9 cellular contexts compared by ENCODE assay signal in the genomic region with DNA sequence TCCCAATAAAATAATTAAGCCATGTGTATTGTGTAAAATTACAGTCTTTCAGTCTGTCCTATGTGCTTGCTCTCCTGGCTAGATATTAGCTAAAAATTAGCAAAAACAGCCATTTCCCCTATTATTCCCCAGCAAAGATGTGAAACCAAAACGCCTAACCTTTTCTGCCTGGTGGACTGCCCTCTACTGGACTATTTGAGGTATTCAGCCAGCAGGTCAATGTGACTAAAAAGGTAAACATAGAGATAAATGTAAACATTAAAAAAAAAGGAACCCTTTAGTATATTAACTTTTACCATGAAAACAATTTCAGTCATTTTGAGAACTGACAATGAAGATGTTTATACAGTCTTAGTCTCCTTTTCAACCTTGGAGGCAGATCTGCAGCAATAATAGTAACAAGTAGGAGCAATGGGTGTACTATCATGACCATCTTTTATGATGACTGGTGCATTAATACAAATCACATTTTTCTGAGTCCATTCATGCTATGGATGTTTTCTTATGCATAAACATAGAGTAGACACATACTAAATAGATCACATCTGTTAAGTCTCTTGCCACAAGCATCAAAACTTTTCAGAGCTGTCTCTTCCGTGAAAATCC. TPM values are rescaled to one million over a fixed set of nuclear protein-coding genes. Genes with fewer than 3 reads are reported as not detected.
A peak's percentile ranks its signal among the peaks of the same experiment; 100 is the strongest.
DNase-seq lines count a peak whose midpoint lies in the region; ATAC-seq and TF ChIP-seq lines count a peak whose summit lies in the region.
"Had no signal": no experiment of that assay in that cellular context is flagged by ENCODE, and none has a peak within 500 bp of the region (broad histone marks: within the 10 kb centered on the region; RNA-seq: fewer than 3 reads in every experiment).

No MANE protein-coding gene starts in this region.

- CTCF ChIA-PET in activated naive CD4-positive, alpha-beta T cell treated with anti-CD3 and anti-CD28 coated beads, Interleukin-2, amount 10 ng/mL, durations not matched to agents 7 days and 5 days (lab: Charles Lee) = interaction anchor here (1.0 to 1.5 kb wide), 2 partner anchors 9 to 196 kb away, joined by 5 to 6 read pairs; no protein-coding TSS in a partner anchor
- CTCF ChIA-PET in IMR-90 (lab: Yijun Ruan, JAX) = interaction anchor here (1.0 to 1.4 kb wide), 3 partner anchors 10 to 196 kb away, joined by 3 to 4 read pairs (median 3); a partner anchor contains a TSS
- CTCF ChIA-PET in activated CD8-positive, alpha-beta T cell treated with anti-CD3 and anti-CD28 coated beads, Interleukin-2, amount 10 ng/mL, durations not matched to agents 7 days and 5 days (lab: Charles Lee) = interaction anchor here (1.1 to 2.5 kb wide), 5 partner anchors 10 to 196 kb away, joined by 3 to 13 read pairs (median 6); a partner anchor contains a TSS

- peak; percentile 67 for TF ChIP-seq CTCF in IMR-90 (conservative IDR thresholded peaks at IDR 0.05; ENCODE audit: low read depth, low read length)
- peak; percentile 83 for TF ChIP-seq CTCF in hepatocyte (IDR thresholded peaks at IDR 0.05; ENCODE audit: poor library complexity)

- no peak overlapping the region for H3K9ac ChIP-seq in IMR-90 (ENCODE audit: low read depth, low read length)

- no peak overlapping the region for H2AK5ac ChIP-seq in IMR-90 (ENCODE audit: low read depth, low read length)

- H3K18ac ChIP-seq in IMR-90 (ENCODE audit: low read depth, low read length) = no peak overlapping the region

- ATAC-seq in GM21381 (IDR thresholded peaks at IDR 0.05; ENCODE audit: unreplicated experiment) (peak; percentile 78), IMR-90 (ENCODE audit: low read depth) (peak; percentile 66)
- peak; percentile 51 for ATAC-seq in activated CD8-positive, alpha-beta T cell treated with anti-CD3 and anti-CD28 coated beads, Interleukin-2, amount 10 ng/mL, durations not matched to agents 7 days and 5 days

- H2AFZ ChIP-seq in IMR-90 (replicated peaks; ENCODE audit: low read length, poor library complexity) = no peak overlapping the region
- H2AFZ ChIP-seq in hepatocyte = no peak overlapping the region

- no peak overlapping the region for H2BK120ac ChIP-seq in IMR-90 (ENCODE audit: low read depth, low read length)

- H3K79me2 ChIP-seq in hepatocyte = peaks cover 2% of the 10 kb centered on the region

- in situ Hi-C loops in IMR-90 (cut with MboI; ENCODE audit: low sequenced_read_pairs) = loop anchor here (25.0 kb wide), 1 partner anchor 544 kb away; a partner anchor contains a TSS

- no peak overlapping the region for H3K14ac ChIP-seq in IMR-90 (replicated peaks; ENCODE audit: low read depth, low read length)

- no peak overlapping the region for H3K23ac ChIP-seq in IMR-90 (ENCODE audit: low read depth, low read length)

- BruUV-seq in IMR-90 (replicated peaks; lab: Mats Ljungman, UMichigan) = no TSS peak

- DNase-seq in activated naive CD4-positive, alpha-beta T cell treated with anti-CD3 and anti-CD28 coated beads, Interleukin-2, amount 10 ng/mL, durations not matched to agents 7 days and 5 days = peak; percentile 42
- no peak for DNase-seq in activated naive CD4-positive, alpha-beta T cell treated with anti-CD3 and anti-CD28 coated beads, Interleukin-2, amount 50 U/mL, for 16 hours
- DNase-seq in IMR-90 (peak; percentile 49), hepatocyte (ENCODE audit: low spot score) (peak; percentile 56), superior temporal gyrus (ENCODE audit: extremely low spot score) (peak; percentile 75), COLO829 (ENCODE audit: low spot score) (no peak)
- DNase-seq in activated CD8-positive, alpha-beta T cell treated with anti-CD3 and anti-CD28 coated beads, Interleukin-2, amount 10 ng/mL, durations not matched to agents 7 days and 5 days = peak; percentile 46

- H3K27ac Mint-ChIP-seq in activated naive CD4-positive, alpha-beta T cell treated with anti-CD3 and anti-CD28 coated beads, Interleukin-2, amount 10 ng/mL, durations not matched to agents 7 days and 5 days = no peak overlapping the region
- no peak overlapping the region for H3K27ac Mint-ChIP-seq in activated CD8-positive, alpha-beta T cell treated with anti-CD3 and anti-CD28 coated beads, Interleukin-2, amount 10 ng/mL, durations not matched to agents 7 days and 5 days

- H3K9me2 ChIP-seq in hepatocyte (replicated peaks; ENCODE audit: insufficient read depth) = no peaks in the 10 kb centered on the region

- H3K4me1 ChIP-seq in IMR-90 (ENCODE audit: control insufficient read depth, insufficient read depth, low read length) (no peaks in the 10 kb centered on the region), hepatocyte (ENCODE audit: insufficient read depth) (peaks cover 5% of the 10 kb centered on the region)

- H3K27ac ChIP-seq in IMR-90 (ENCODE audit: insufficient read depth, low read length) = no peak overlapping the region
- no peak overlapping the region for H3K27ac ChIP-seq in hepatocyte
- H3K27ac ChIP-seq: HL-60 had no signal

- no peak overlapping the region for H3K4me2 ChIP-seq in IMR-90 (ENCODE audit: low read depth, low read length)
- H3K4me2 ChIP-seq in hepatocyte = no peak overlapping the region

- no peak for TF ChIP-seq POLR2A in IMR-90 (IDR thresholded peaks at IDR 0.05; ENCODE audit: low read depth, low read length)

- peaks cover 3 to 5% of the 10 kb centered on the region in 2 experiments; a peak in 3 of 4 replicates for H3K79me1 ChIP-seq in IMR-90 (ENCODE audit: low read depth in 1 of 2, low read length in 2 of 2)

- H3K27me3 ChIP-seq in IMR-90 (ENCODE audit: control insufficient read depth, insufficient read depth, low read length) = no peaks in the 10 kb centered on the region
- H3K27me3 ChIP-seq in hepatocyte = no peaks in the 10 kb centered on the region

- H2BK15ac ChIP-seq in IMR-90 (ENCODE audit: low read depth, low read length) = no peak overlapping the region

- H2BK5ac ChIP-seq in IMR-90 (ENCODE audit: low read depth, low read length, poor library complexity, severe bottlenecking) = no peak overlapping the region

- dilution Hi-C loops in IMR-90 (cut with HindIII; ENCODE audit: low sequenced_read_pairs, unreplicated experiment) = no loop called here

- H3K4ac ChIP-seq in IMR-90 (ENCODE audit: low read depth, low read length) = no peak overlapping the region

- intact Hi-C loops in IMR-90 (cut with micrococcal nuclease) = loop anchor here (1.0 to 10.0 kb wide), 2 partner anchors 197 to 286 kb away; a partner anchor contains a TSS

- H4K91ac ChIP-seq in IMR-90 (ENCODE audit: insufficient read depth, low read depth, low read length) = no peak overlapping the region

- peaks cover under 1% of the 10 kb centered on the region for H3K27me3 Mint-ChIP-seq in activated naive CD4-positive, alpha-beta T cell treated with anti-CD3 and anti-CD28 coated beads, Interleukin-2, amount 10 ng/mL, durations not matched to agents 7 days and 5 days
- H3K27me3 Mint-ChIP-seq in activated CD8-positive, alpha-beta T cell treated with anti-CD3 and anti-CD28 coated beads, Interleukin-2, amount 10 ng/mL, durations not matched to agents 7 days and 5 days (ENCODE audit: low read depth) = no peaks in the 10 kb centered on the region

- peaks cover 55% of the 10 kb centered on the region for H3K36me3 Mint-ChIP-seq in activated naive CD4-positive, alpha-beta T cell treated with anti-CD3 and anti-CD28 coated beads, Interleukin-2, amount 10 ng/mL, durations not matched to agents 7 days and 5 days
- H3K36me3 Mint-ChIP-seq in activated CD8-positive, alpha-beta T cell treated with anti-CD3 and anti-CD28 coated beads, Interleukin-2, amount 10 ng/mL, durations not matched to agents 7 days and 5 days (ENCODE audit: low read depth) = peaks cover 53% of the 10 kb centered on the region

- H2BK20ac ChIP-seq in IMR-90 (ENCODE audit: low read depth, low read length) = no peak overlapping the region

- POLR2A ChIA-PET in IMR-90 (lab: Charles Lee; ENCODE audit: unreplicated experiment) = no interaction called here
- POLR2A ChIA-PET in activated CD8-positive, alpha-beta T cell treated with anti-CD3 and anti-CD28 coated beads, Interleukin-2, amount 10 ng/mL, durations not matched to agents 7 days and 5 days (lab: Charles Lee) = no interaction called here

- peaks cover 3% of the 10 kb centered on the region for H3K4me1 Mint-ChIP-seq in activated naive CD4-positive, alpha-beta T cell treated with anti-CD3 and anti-CD28 coated beads, Interleukin-2, amount 10 ng/mL, durations not matched to agents 7 days and 5 days
- H3K4me1 Mint-ChIP-seq in activated CD8-positive, alpha-beta T cell treated with anti-CD3 and anti-CD28 coated beads, Interleukin-2, amount 10 ng/mL, durations not matched to agents 7 days and 5 days (ENCODE audit: low read depth) = peaks cover 3% of the 10 kb centered on the region

- H4K20me1 ChIP-seq in IMR-90 (ENCODE audit: insufficient read depth, low read length) (no peaks in the 10 kb centered on the region), hepatocyte (ENCODE audit: insufficient read depth, poor library complexity, severe bottlenecking) (peaks cover 2% of the 10 kb centered on the region)

- peak; percentile 55 for TF ChIP-seq RAD21 in IMR-90 (IDR thresholded peaks at IDR 0.05; ENCODE audit: low read length)

- no peak overlapping the region for H4K8ac ChIP-seq in IMR-90 (ENCODE audit: low read depth in 2 of 2, low read length in 2 of 2)

- H3K9me1 ChIP-seq in IMR-90 (ENCODE audit: insufficient read depth, low read length) = no peaks in the 10 kb centered on the region

- no peak overlapping the region for H2AK9ac ChIP-seq in IMR-90 (replicated peaks; ENCODE audit: low read depth, low read length, poor library complexity)

- H3K4me3 Mint-ChIP-seq in activated naive CD4-positive, alpha-beta T cell treated with anti-CD3 and anti-CD28 coated beads, Interleukin-2, amount 10 ng/mL, durations not matched to agents 7 days and 5 days = no peak overlapping the region
- no peak overlapping the region for H3K4me3 Mint-ChIP-seq in activated CD8-positive, alpha-beta T cell treated with anti-CD3 and anti-CD28 coated beads, Interleukin-2, amount 10 ng/mL, durations not matched to agents 7 days and 5 days

- H3K9me3 ChIP-seq in IMR-90 (ENCODE audit: control insufficient read depth, insufficient read depth, low read length) (no peaks in the 10 kb centered on the region), hepatocyte (ENCODE audit: low read depth) (no peaks in the 10 kb centered on the region)

- no CpG with 5 or more reads among the region's 2 CpGs for WGBS in IMR-90 (ENCODE audit: extremely low coverage in 2 of 2, insufficient read length in 1 of 2), 2 experiments
- WGBS in hepatocyte (ENCODE audit: low lambda C conversion rate, missing lambda C conversion rate) = 47% methylated on average over 2 of the region's 2 CpGs

- peaks cover 13% of the 10 kb centered on the region for H3K36me3 ChIP-seq in IMR-90 (ENCODE audit: control insufficient read depth, insufficient read depth, low read length)
- H3K36me3 ChIP-seq in hepatocyte (replicated peaks; ENCODE audit: insufficient read depth, low read depth) = no peaks in the 10 kb centered on the region

- H3K4me3 ChIP-seq in IMR-90 (ENCODE audit: insufficient read depth, low read depth, low read length) (no peak overlapping the region), hepatocyte (no peak overlapping the region)

- no peak overlapping the region for H4K5ac ChIP-seq in IMR-90 (ENCODE audit: low read depth, low read length)

- no peak overlapping the region for H3K56ac ChIP-seq in IMR-90 (ENCODE audit: extremely low read depth, insufficient read depth, low read length)

- peaks cover 3% of the 10 kb centered on the region for H3K9me3 Mint-ChIP-seq in activated naive CD4-positive, alpha-beta T cell treated with anti-CD3 and anti-CD28 coated beads, Interleukin-2, amount 10 ng/mL, durations not matched to agents 7 days and 5 days
- no peaks in the 10 kb centered on the region for H3K9me3 Mint-ChIP-seq in activated CD8-positive, alpha-beta T cell treated with anti-CD3 and anti-CD28 coated beads, Interleukin-2, amount 10 ng/mL, durations not matched to agents 7 days and 5 days (ENCODE audit: insufficient read depth)

RNA-seq across cellular contexts. Expression of a gene that starts 10.1 kb away (rescaled TPM):
- 95.7 and 117 TPM in 2 replicates for total RNA-seq in IMR-90 (2012; rRNA removed)
- polyA plus RNA-seq in IMR-90 (2012; rRNA removed) = 55.6 and 68.0 TPM in 2 replicates
- 9.7 and 37.2 TPM in 2 replicates for polyA plus RNA-seq in IMR-90 (2012; cell fraction: cytosol; rRNA removed)
- polyA plus RNA-seq in IMR-90 (2012; cell fraction: nucleus; rRNA removed; ENCODE audit: low replicate concordance) = 11.0 and 50.0 TPM in 2 replicates
- total RNA-seq in activated CD8-positive, alpha-beta T cell treated with anti-CD3 and anti-CD28 coated beads, Interleukin-2, amount 10 ng/mL, durations not matched to agents 7 days and 5 days = 10 to 100 TPM; 35.9 to 43.9 TPM
- 48.3 and 85.7 TPM in 2 replicates for total RNA-seq in hepatocyte
- polyA plus RNA-seq in hepatocyte = 65.3 and 66.0 TPM in 2 replicates

RNA-seq across cellular contexts. Expression of a gene that starts 10.5 kb away (rescaled TPM):
- total RNA-seq in IMR-90 (2012; rRNA removed) = 21.9 and 93.9 TPM in 2 replicates
- 52.8 and 73.1 TPM in 2 replicates for polyA plus RNA-seq in IMR-90 (2012; rRNA removed)
- polyA plus RNA-seq in IMR-90 (2012; cell fraction: cytosol; rRNA removed) = 9.1 and 56.1 TPM in 2 replicates
- polyA plus RNA-seq in IMR-90 (2012; cell fraction: nucleus; rRNA removed; ENCODE audit: low replicate concordance) = 2.9 and 13.2 TPM in 2 replicates
- 10 to 100 TPM; 76.6 to 78.3 TPM for total RNA-seq in activated CD8-positive, alpha-beta T cell treated with anti-CD3 and anti-CD28 coated beads, Interleukin-2, amount 10 ng/mL, durations not matched to agents 7 days and 5 days
- 122 and 362 TPM in 2 replicates for total RNA-seq in hepatocyte
- 130 and 148 TPM in 2 replicates for polyA plus RNA-seq in hepatocyte

RNA-seq across cellular contexts. Expression of a gene that starts 14.8 kb away (rescaled TPM):
- total RNA-seq in IMR-90 (2012; rRNA removed) = 3.3 and 8.6 TPM in 2 replicates
- polyA plus RNA-seq in IMR-90 (2012; rRNA removed) = 4.8 and 7.9 TPM in 2 replicates
- polyA plus RNA-seq in IMR-90 (2012; cell fraction: cytosol; rRNA removed) = 6.2 and 15.1 TPM in 2 replicates
- 2.2 and 11.1 TPM in 2 replicates for polyA plus RNA-seq in IMR-90 (2012; cell fraction: nucleus; rRNA removed; ENCODE audit: low replicate concordance)
- under 1 TPM in 1 of 2 experiments, not detected in 1; 0.40 TPM for total RNA-seq in activated CD8-positive, alpha-beta T cell treated with anti-CD3 and anti-CD28 coated beads, Interleukin-2, amount 10 ng/mL, durations not matched to agents 7 days and 5 days
- total RNA-seq in hepatocyte = 29.5 and 29.8 TPM in 2 replicates
- polyA plus RNA-seq in hepatocyte = 8.4 and 17.5 TPM in 2 replicates

Comparison
In these comparisons a context has a peak if more than half of its experiments do, and no peak if none do; other contexts are left out.
1. DNase-seq: peak in activated naive CD4-positive, alpha-beta T cell treated with anti-CD3 and anti-CD28 coated beads, Interleukin-2, amount 10 ng/mL, durations not matched to agents 7 days and 5 days (single experiment), IMR-90 (single experiment), activated CD8-positive, alpha-beta T cell treated with anti-CD3 and anti-CD28 coated beads, Interleukin-2, amount 10 ng/mL, durations not matched to agents 7 days and 5 days (single experiment), hepatocyte (single experiment) and superior temporal gyrus (single experiment); none in activated naive CD4-positive, alpha-beta T cell treated with anti-CD3 and anti-CD28 coated beads, Interleukin-2, amount 50 U/mL, for 16 hours (single experiment) and COLO829 (single experiment).
2. Peak in every context shown above with its lines, with median percentiles within 50 percentile points of each other: ATAC-seq.